In the genomic region with DNA sequence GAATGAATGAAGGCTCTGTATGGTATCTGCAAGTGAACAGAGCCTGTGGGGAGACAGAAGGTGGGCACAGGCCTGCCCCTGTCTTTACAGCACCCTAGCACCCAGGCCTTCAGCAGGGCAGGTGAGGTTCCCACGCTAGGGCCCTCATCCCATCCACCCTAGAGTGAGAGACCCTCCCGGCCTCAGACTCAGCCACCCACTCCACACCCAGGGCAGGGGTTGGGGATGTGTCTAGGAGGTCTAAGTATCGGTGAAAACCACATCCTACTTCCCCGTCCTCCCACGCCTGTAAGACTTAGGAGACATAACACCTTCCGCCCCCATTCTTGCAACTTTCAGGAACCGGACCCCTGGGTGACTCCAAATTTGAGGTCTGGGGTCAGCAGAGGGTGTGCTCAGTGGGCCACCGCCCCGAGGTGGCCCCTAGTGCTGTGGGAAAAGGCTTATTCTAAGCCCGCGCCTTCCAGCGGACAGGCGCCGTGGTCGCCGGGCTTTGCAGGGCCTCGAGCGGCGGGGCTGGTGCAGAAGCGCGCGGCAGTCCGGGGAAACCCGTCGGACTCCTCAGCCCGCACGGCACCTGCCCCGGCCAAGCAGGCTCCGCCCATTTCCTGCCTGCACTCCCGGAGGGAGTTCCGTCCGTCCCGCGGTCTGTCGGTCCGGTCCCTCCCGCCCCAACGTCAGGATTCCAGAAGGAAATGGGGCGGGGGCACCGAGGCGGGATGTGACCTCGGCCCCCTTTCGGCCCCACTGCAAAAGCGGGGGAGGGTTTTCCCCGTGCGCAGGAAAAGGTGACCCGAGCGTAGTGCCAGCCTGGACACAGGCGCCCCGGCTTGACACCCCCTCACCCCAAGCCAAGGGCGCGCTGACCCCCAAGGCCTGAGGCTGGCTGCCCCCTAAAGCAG, we compare ENCODE assay signal across 8 cellular contexts. TPM values are rescaled to one million over a fixed set of nuclear protein-coding genes. Genes with fewer than 3 reads are reported as not detected.
DNase-seq lines count a peak whose midpoint lies in the region; ATAC-seq, FAIRE-seq and TF ChIP-seq lines count a peak whose summit lies in the region.

No MANE protein-coding gene starts in this region.

- peaks cover 18% of the 10 kb centered on the region for H3K79me2 ChIP-seq in SU-DHL-6 (ENCODE audit: insufficient read depth, low read length)
- peaks cover 22% of the 10 kb centered on the region for H3K79me2 ChIP-seq in HepG2 (ENCODE audit: insufficient read depth, low read length)

- peaks cover 19% of the 10 kb centered on the region for H3F3A ChIP-seq in SU-DHL-6 (ENCODE audit: insufficient read depth)

- POLR2A ChIA-PET in HepG2 (lab: Yijun Ruan, JAX): interaction anchor here (0.8 to 4.7 kb wide), 23 partner anchors 10 to 441 kb away, joined by 3 to 75 read pairs (median 11); a partner anchor contains a TSS

- WGBS in HUES64: 7% methylated on average over 50 of the region's 52 CpGs
- 7% methylated on average over 41 of the region's 52 CpGs for WGBS in HepG2 (ENCODE audit: low lambda C conversion rate)

- H3K9me3 ChIP-seq in HUES64 (ENCODE audit: insufficient read depth, low read depth, low read length): no peaks in the 10 kb centered on the region
- no peaks in the 10 kb centered on the region for H3K9me3 ChIP-seq in SU-DHL-6 (ENCODE audit: insufficient read depth, low read length)
- no peaks in the 10 kb centered on the region for H3K9me3 ChIP-seq in breast epithelium
- H3K9me3 ChIP-seq in HepG2 (ENCODE audit: low read length): no peaks in the 10 kb centered on the region

- H3K27me3 ChIP-seq in HUES64 (ENCODE audit: insufficient read depth, low read length) (peaks cover 9% of the 10 kb centered on the region), SU-DHL-6 (ENCODE audit: low read length) (no peaks in the 10 kb centered on the region), breast epithelium (no peaks in the 10 kb centered on the region), HepG2 (ENCODE audit: control insufficient read depth in 1 of 2, insufficient read depth in 2 of 2, low read length in 2 of 2) (no peaks in the 10 kb centered on the region; a peak in 1 of 5 replicates)

- H3K36me3 ChIP-seq in HUES64 (ENCODE audit: insufficient read depth, low read length): peaks cover 6% of the 10 kb centered on the region; the same call in 1 of the 2 replicates
- no peaks in the 10 kb centered on the region for H3K36me3 ChIP-seq in SU-DHL-6 (ENCODE audit: low read length)
- H3K36me3 ChIP-seq in breast epithelium: no peaks in the 10 kb centered on the region
- peaks cover 5 to 12% of the 10 kb centered on the region in 2 experiments; a peak in 4 of 5 replicates for H3K36me3 ChIP-seq in HepG2 (replicated peaks in 1 of 2; ENCODE audit: control insufficient read depth in 1 of 2, insufficient read depth in 2 of 2, low read length in 2 of 2)

- ATAC-seq in GM18907 (IDR thresholded peaks at IDR 0.05; ENCODE audit: unreplicated experiment) (peak; percentile 37), HepG2 (peak; percentile 49)

- CTCF ChIA-PET in HepG2 (lab: Yijun Ruan, JAX; ENCODE audit: low intra/inter-chr PET ratio, low total read pairs): interaction anchor here (1.3 to 3.2 kb wide), 2 partner anchors 69 to 79 kb away, joined by 5 to 33 read pairs; no protein-coding TSS in a partner anchor

- in situ Hi-C loops in HepG2 (cut with HindIII; ENCODE audit: extremely low pct_ligation_motif_present, low pct_unique_long_range_greater_than_20kb): loop anchor here (5.0 kb wide), 1 partner anchor 79 kb away; no protein-coding TSS in a partner anchor

- no TSS peak for BruUV-seq in HepG2 (replicated peaks; lab: Mats Ljungman, UMichigan)

- H3K4me3 ChIP-seq in HUES64 (ENCODE audit: low read length) (peak overlapping the region; percentile 87), SU-DHL-6 (ENCODE audit: insufficient read depth, low read length, poor library complexity, severe bottlenecking) (peak overlapping the region; percentile 85), breast epithelium (peak overlapping the region; percentile 42 to 99 (median 81)), HepG2 (replicated peaks in 1 of 3; ENCODE audit: insufficient read depth in 1 of 3, low read depth in 2 of 3, low read length in 3 of 3) (peak overlapping the region; percentile 82 to 99 (median 95))

- H3K4me1 ChIP-seq in HUES64 (ENCODE audit: insufficient read depth, low read length) (peaks cover 3% of the 10 kb centered on the region; the same call in 1 of the 2 replicates), breast epithelium (peaks cover 13 to 29% of the 10 kb centered on the region in 2 donors), HepG2 (ENCODE audit: insufficient read depth, low read length) (peaks cover 43% of the 10 kb centered on the region)

- DNase-seq in breast epithelium (ENCODE audit: low spot score in 2 of 2) (peak; percentile 69 to 81), HepG2 (ENCODE audit: low spot score) (peak; percentile 79), inferior parietal cortex (ENCODE audit: extremely low spot score) (no peak)
- peak in 2 of 3 experiments; percentile 33 to 35 for DNase-seq in stimulated activated CD4-positive, alpha-beta T cell treated with anti-CD3 and anti-CD28 coated beads, TNF-alpha, amount 100 ng/mL, for 4 hours (ENCODE audit: low read depth in 3 of 3)

- no peaks in the 10 kb centered on the region for H4K20me1 ChIP-seq in SU-DHL-6 (ENCODE audit: low read depth, low read length)
- H4K20me1 ChIP-seq in HepG2 (ENCODE audit: insufficient read depth, low read length): peaks cover 3% of the 10 kb centered on the region; the same call in 1 of the 2 replicates

- H2AFZ ChIP-seq in SU-DHL-6 (ENCODE audit: low read depth, low read length, severe bottlenecking): peak overlapping the region; percentile 52
- no peak overlapping the region for H2AFZ ChIP-seq in HepG2 (ENCODE audit: low read length)

- peak overlapping the region; percentile 35; the same call in 1 of the 2 replicates for H3K9ac ChIP-seq in HUES64 (ENCODE audit: low read depth, low read length)
- H3K9ac ChIP-seq in SU-DHL-6 (ENCODE audit: low read length): peak overlapping the region; percentile 89
- peak overlapping the region; percentile 71 for H3K9ac ChIP-seq in HepG2 (ENCODE audit: insufficient read depth, low read depth, low read length)

- peak overlapping the region; percentile 70 for H3K4me2 ChIP-seq in SU-DHL-6 (ENCODE audit: low read depth, low read length, poor library complexity, severe bottlenecking)
- peak overlapping the region; percentile 99 for H3K4me2 ChIP-seq in HepG2 (ENCODE audit: low read depth, low read length)

- intact Hi-C loops in breast epithelium (cut with DNase I; ENCODE audit: low total_unique reads): loop anchor here (10.0 kb wide), 1 partner anchor 84 kb away; a partner anchor contains a TSS
- intact Hi-C loops in HepG2 (cut with micrococcal nuclease; ENCODE audit: unreplicated experiment): no loop called here

- H3K27ac ChIP-seq in C4-2B (peak overlapping the region; percentile 97), HUES64 (ENCODE audit: low read depth, low read length) (peak overlapping the region; percentile 52; the same call in 1 of the 2 replicates), SU-DHL-6 (ENCODE audit: low read depth, low read length) (peak overlapping the region; percentile 87), breast epithelium (peak overlapping the region; percentile 66 to 85), HepG2 (ENCODE audit: extremely low read length, insufficient read depth, low read length) (peak overlapping the region; percentile 62)

- H3K9me2 ChIP-seq in SU-DHL-6 (replicated peaks; ENCODE audit: insufficient read depth, low read length): no peaks in the 10 kb centered on the region

- TF ChIP-seq RAD21 in HepG2 (CRISPR knock-in tag; IDR thresholded peaks at IDR 0.05): peak; percentile 37; the same call in 1 of the 2 replicates

- TF ChIP-seq CTCF in C4-2B (conservative IDR thresholded peaks at IDR 0.05) (no peak), SU-DHL-6 (IDR thresholded peaks at IDR 0.05; ENCODE audit: insufficient read depth, low read length, poor library complexity, severe bottlenecking) (no peak), breast epithelium (IDR thresholded peaks at IDR 0.05) (no peak), HepG2 (CRISPR knock-in tag; IDR thresholded peaks at IDR 0.05) (peak; percentile 37)

- peak; percentile 72 for FAIRE-seq in HepG2 (lab: Jason Lieb, UNC)

- TF ChIP-seq POLR2A in breast epithelium (IDR thresholded peaks at IDR 0.05) (no peak), HepG2 (IDR thresholded peaks at IDR 0.05; ENCODE audit: insufficient read depth in 1 of 2, low read depth in 2 of 2, low read length in 2 of 2) (no peak)

- TF ChIP-seq EP300 in HepG2 (IDR thresholded peaks at IDR 0.05; ENCODE audit: low read depth in 2 of 2, low read length in 2 of 2) (no peak), HepG2 (CRISPR knock-in tag; IDR thresholded peaks at IDR 0.05; ENCODE audit: borderline replicate concordance) (0 out of 2 replicates have a peak, but pooled peaks have one; percentile 38)

RNA-seq across cellular contexts. Expression of a gene that starts 0.9 kb away (rescaled TPM):
- 3.4 TPM for polyA plus RNA-seq in HUES64 (2013, experiment 1 of 2)
- polyA plus RNA-seq in HUES64 (2013, experiment 2 of 2): 3.9 TPM
- total RNA-seq in breast epithelium (1 to 10 TPM in 2 of 3 donors, under 1 TPM in 1; 0.96 to 3.3 (median 2.8) TPM), HepG2 (2016; rRNA removed; fragmentation: Illumina TruSeq; extraction: Trizol) (5.1 and 6.1 TPM in 2 replicates)
- total RNA-seq in HepG2 (2016; cell fraction: cytosol; rRNA removed; fragmentation: Illumina TruSeq; extraction: Trizol; ENCODE audit: low read depth): 3.8 and 3.9 TPM in 2 replicates
- 4.7 and 6.8 TPM in 2 replicates for total RNA-seq in HepG2 (2016; cell fraction: insoluble cytoplasmic fraction; rRNA removed; fragmentation: Illumina TruSeq; extraction: Trizol)
- total RNA-seq in HepG2 (2016; cell fraction: membrane; rRNA removed; fragmentation: Illumina TruSeq; extraction: Trizol): 7.9 and 9.1 TPM in 2 replicates
- 5.9 and 6.0 TPM in 2 replicates for total RNA-seq in HepG2 (2016; cell fraction: nucleus; rRNA removed; fragmentation: Illumina TruSeq; extraction: Trizol)
- 11.0 and 11.8 TPM in 2 replicates for polyA plus RNA-seq in HepG2 (2011; rRNA removed)
- polyA plus RNA-seq in HepG2 (2011; cell fraction: cytosol; rRNA removed): 5.2 and 8.8 TPM in 2 replicates
- 51.4 and 63.7 TPM in 2 replicates for polyA plus RNA-seq in HepG2 (2011; cell fraction: nucleus; rRNA removed)
- 6.2 and 8.9 TPM in 2 replicates for polyA plus RNA-seq in HepG2 (2012)
- polyA plus RNA-seq in HepG2 (2016; cell fraction: cytosol; fragmentation: Illumina TruSeq; extraction: Trizol; ENCODE audit: low read depth): 8.7 and 9.1 TPM in 2 replicates
- 8.4 and 12.7 TPM in 2 replicates for polyA plus RNA-seq in HepG2 (2016; cell fraction: insoluble cytoplasmic fraction; fragmentation: Illumina TruSeq; extraction: Trizol; ENCODE audit: low read depth)
- polyA plus RNA-seq in HepG2 (2016; cell fraction: membrane; fragmentation: Illumina TruSeq; extraction: Trizol; ENCODE audit: low read depth): 15.2 and 15.4 TPM in 2 replicates
- 20.5 and 24.8 TPM in 2 replicates for polyA plus RNA-seq in HepG2 (2016; cell fraction: nucleus; fragmentation: Illumina TruSeq; extraction: Trizol; ENCODE audit: insufficient read depth, low read depth)
- 3.7 and 5.9 TPM in 2 replicates for polyA minus RNA-seq in HepG2 (2011; rRNA and poly(A)+ RNA removed; ENCODE audit: low replicate concordance)
- polyA minus RNA-seq in HepG2 (2011; cell fraction: cytosol; rRNA and poly(A)+ RNA removed): 4.8 and 6.0 TPM in 2 replicates
- 3.3 and 4.0 TPM in 2 replicates for polyA minus RNA-seq in HepG2 (2011; cell fraction: nucleus; rRNA and poly(A)+ RNA removed)

RNA-seq across cellular contexts. Expression of a gene that starts 2.4 kb away (rescaled TPM):
- 52.4 TPM for polyA plus RNA-seq in HUES64 (2013, experiment 1 of 2)
- polyA plus RNA-seq in HUES64 (2013, experiment 2 of 2): 53.8 TPM
- total RNA-seq in breast epithelium (10 to 100 TPM; 53.9 to 67.5 (median 59.6) TPM), HepG2 (2016; rRNA removed; fragmentation: Illumina TruSeq; extraction: Trizol) (101 and 127 TPM in 2 replicates)
- 28.1 and 30.5 TPM in 2 replicates for total RNA-seq in HepG2 (2016; cell fraction: cytosol; rRNA removed; fragmentation: Illumina TruSeq; extraction: Trizol; ENCODE audit: low read depth)
- total RNA-seq in HepG2 (2016; cell fraction: insoluble cytoplasmic fraction; rRNA removed; fragmentation: Illumina TruSeq; extraction: Trizol): 101 and 116 TPM in 2 replicates
- total RNA-seq in HepG2 (2016; cell fraction: membrane; rRNA removed; fragmentation: Illumina TruSeq; extraction: Trizol): 51.1 and 54.9 TPM in 2 replicates
- 68.1 and 77.4 TPM in 2 replicates for total RNA-seq in HepG2 (2016; cell fraction: nucleus; rRNA removed; fragmentation: Illumina TruSeq; extraction: Trizol)
- polyA plus RNA-seq in HepG2 (2011; rRNA removed): 63.7 and 65.3 TPM in 2 replicates
- polyA plus RNA-seq in HepG2 (2011; cell fraction: cytosol; rRNA removed): 58.9 and 67.6 TPM in 2 replicates
- polyA plus RNA-seq in HepG2 (2011; cell fraction: nucleus; rRNA removed): 82.2 and 84.5 TPM in 2 replicates
- polyA plus RNA-seq in HepG2 (2012): 79.5 and 80.7 TPM in 2 replicates
- polyA plus RNA-seq in HepG2 (2016; cell fraction: cytosol; fragmentation: Illumina TruSeq; extraction: Trizol; ENCODE audit: low read depth): 41.2 and 42.1 TPM in 2 replicates
- 130 and 149 TPM in 2 replicates for polyA plus RNA-seq in HepG2 (2016; cell fraction: insoluble cytoplasmic fraction; fragmentation: Illumina TruSeq; extraction: Trizol; ENCODE audit: low read depth)
- polyA plus RNA-seq in HepG2 (2016; cell fraction: membrane; fragmentation: Illumina TruSeq; extraction: Trizol; ENCODE audit: low read depth): 56.1 and 60.4 TPM in 2 replicates
- 122 TPM in 2 replicates for polyA plus RNA-seq in HepG2 (2016; cell fraction: nucleus; fragmentation: Illumina TruSeq; extraction: Trizol; ENCODE audit: insufficient read depth, low read depth)
- 50.1 and 75.7 TPM in 2 replicates for polyA minus RNA-seq in HepG2 (2011; rRNA and poly(A)+ RNA removed; ENCODE audit: low replicate concordance)
- polyA minus RNA-seq in HepG2 (2011; cell fraction: cytosol; rRNA and poly(A)+ RNA removed): 46.1 and 51.9 TPM in 2 replicates
- 44.4 and 50.5 TPM in 2 replicates for polyA minus RNA-seq in HepG2 (2011; cell fraction: nucleus; rRNA and poly(A)+ RNA removed)

RNA-seq across cellular contexts. Expression of a gene that starts 8.8 kb away (rescaled TPM):
- polyA plus RNA-seq in HUES64 (2013, experiment 1 of 2): 13.2 TPM
- 10.1 TPM for polyA plus RNA-seq in HUES64 (2013, experiment 2 of 2)
- 10 to 100 TPM in 1 of 3 donors, 1 to 10 TPM in 2; 5.8 to 12.7 (median 9.2) TPM for total RNA-seq in breast epithelium
- total RNA-seq in HepG2 (2016; rRNA removed; fragmentation: Illumina TruSeq; extraction: Trizol): 22.0 and 30.6 TPM in 2 replicates
- total RNA-seq in HepG2 (2016; cell fraction: cytosol; rRNA removed; fragmentation: Illumina TruSeq; extraction: Trizol; ENCODE audit: low read depth): 2.9 and 3.3 TPM in 2 replicates
- total RNA-seq in HepG2 (2016; cell fraction: insoluble cytoplasmic fraction; rRNA removed; fragmentation: Illumina TruSeq; extraction: Trizol): 19.4 and 31.9 TPM in 2 replicates
- total RNA-seq in HepG2 (2016; cell fraction: membrane; rRNA removed; fragmentation: Illumina TruSeq; extraction: Trizol): 12.6 and 13.7 TPM in 2 replicates
- total RNA-seq in HepG2 (2016; cell fraction: nucleus; rRNA removed; fragmentation: Illumina TruSeq; extraction: Trizol): 28.0 and 32.8 TPM in 2 replicates
- 11.5 and 16.4 TPM in 2 replicates for polyA plus RNA-seq in HepG2 (2011; rRNA removed)
- polyA plus RNA-seq in HepG2 (2011; cell fraction: cytosol; rRNA removed): 9.0 and 12.7 TPM in 2 replicates
- 106 and 141 TPM in 2 replicates for polyA plus RNA-seq in HepG2 (2011; cell fraction: nucleus; rRNA removed)
- polyA plus RNA-seq in HepG2 (2012): 23.5 and 23.8 TPM in 2 replicates
- polyA plus RNA-seq in HepG2 (2016; cell fraction: cytosol; fragmentation: Illumina TruSeq; extraction: Trizol; ENCODE audit: low read depth): 2.1 and 2.2 TPM in 2 replicates
- 23.5 and 28.8 TPM in 2 replicates for polyA plus RNA-seq in HepG2 (2016; cell fraction: insoluble cytoplasmic fraction; fragmentation: Illumina TruSeq; extraction: Trizol; ENCODE audit: low read depth)
- polyA plus RNA-seq in HepG2 (2016; cell fraction: membrane; fragmentation: Illumina TruSeq; extraction: Trizol; ENCODE audit: low read depth): 8.1 and 9.6 TPM in 2 replicates
- polyA plus RNA-seq in HepG2 (2016; cell fraction: nucleus; fragmentation: Illumina TruSeq; extraction: Trizol; ENCODE audit: insufficient read depth, low read depth): 109 and 115 TPM in 2 replicates
- 5.2 and 21.4 TPM in 2 replicates for polyA minus RNA-seq in HepG2 (2011; rRNA and poly(A)+ RNA removed; ENCODE audit: low replicate concordance)
- polyA minus RNA-seq in HepG2 (2011; cell fraction: cytosol; rRNA and poly(A)+ RNA removed): 14.0 and 14.8 TPM in 2 replicates
- 13.6 and 13.9 TPM in 2 replicates for polyA minus RNA-seq in HepG2 (2011; cell fraction: nucleus; rRNA and poly(A)+ RNA removed)

RNA-seq across cellular contexts. Expression of a gene that starts 22.4 kb away (rescaled TPM):
- polyA plus RNA-seq in HUES64 (2013, experiment 1 of 2): 29.9 TPM
- 24.9 TPM for polyA plus RNA-seq in HUES64 (2013, experiment 2 of 2)
- 10 to 100 TPM; 24.2 to 44.9 (median 36.3) TPM for total RNA-seq in breast epithelium
- total RNA-seq in HepG2 (2016; rRNA removed; fragmentation: Illumina TruSeq; extraction: Trizol): 48.0 and 50.2 TPM in 2 replicates
- total RNA-seq in HepG2 (2016; cell fraction: cytosol; rRNA removed; fragmentation: Illumina TruSeq; extraction: Trizol; ENCODE audit: low read depth): 15.0 and 16.7 TPM in 2 replicates
- 43.5 and 50.1 TPM in 2 replicates for total RNA-seq in HepG2 (2016; cell fraction: insoluble cytoplasmic fraction; rRNA removed; fragmentation: Illumina TruSeq; extraction: Trizol)
- total RNA-seq in HepG2 (2016; cell fraction: membrane; rRNA removed; fragmentation: Illumina TruSeq; extraction: Trizol): 24.1 and 25.5 TPM in 2 replicates
- total RNA-seq in HepG2 (2016; cell fraction: nucleus; rRNA removed; fragmentation: Illumina TruSeq; extraction: Trizol): 48.6 and 53.0 TPM in 2 replicates
- 126 and 168 TPM in 2 replicates for polyA plus RNA-seq in HepG2 (2011; rRNA removed)
- 98.0 and 129 TPM in 2 replicates for polyA plus RNA-seq in HepG2 (2011; cell fraction: cytosol; rRNA removed)
- polyA plus RNA-seq in HepG2 (2011; cell fraction: nucleus; rRNA removed): 680 and 852 TPM in 2 replicates
- 77.7 and 89.9 TPM in 2 replicates for polyA plus RNA-seq in HepG2 (2012)
- 10.6 and 11.6 TPM in 2 replicates for polyA plus RNA-seq in HepG2 (2016; cell fraction: cytosol; fragmentation: Illumina TruSeq; extraction: Trizol; ENCODE audit: low read depth)
- 45.9 and 52.5 TPM in 2 replicates for polyA plus RNA-seq in HepG2 (2016; cell fraction: insoluble cytoplasmic fraction; fragmentation: Illumina TruSeq; extraction: Trizol; ENCODE audit: low read depth)
- 15.4 and 15.7 TPM in 2 replicates for polyA plus RNA-seq in HepG2 (2016; cell fraction: membrane; fragmentation: Illumina TruSeq; extraction: Trizol; ENCODE audit: low read depth)
- 207 and 220 TPM in 2 replicates for polyA plus RNA-seq in HepG2 (2016; cell fraction: nucleus; fragmentation: Illumina TruSeq; extraction: Trizol; ENCODE audit: insufficient read depth, low read depth)
- 43.6 and 139 TPM in 2 replicates for polyA minus RNA-seq in HepG2 (2011; rRNA and poly(A)+ RNA removed; ENCODE audit: low replicate concordance)
- polyA minus RNA-seq in HepG2 (2011; cell fraction: cytosol; rRNA and poly(A)+ RNA removed): 37.0 and 42.5 TPM in 2 replicates
- 80.1 and 85.5 TPM in 2 replicates for polyA minus RNA-seq in HepG2 (2011; cell fraction: nucleus; rRNA and poly(A)+ RNA removed)

RNA-seq across cellular contexts. Expression of a gene that starts 57.4 kb away (rescaled TPM):
- 0.15 TPM for polyA plus RNA-seq in HUES64 (2013, experiment 1 of 2)
- polyA plus RNA-seq in HUES64 (2013, experiment 2 of 2): 0.32 TPM
- total RNA-seq in breast epithelium (1 to 10 TPM in 2 of 3 donors, under 1 TPM in 1; 0.66 to 1.3 (median 1.1) TPM), HepG2 (2016; rRNA removed; fragmentation: Illumina TruSeq; extraction: Trizol) (36.8 and 80.0 TPM in 2 replicates)
- total RNA-seq in HepG2 (2016; cell fraction: cytosol; rRNA removed; fragmentation: Illumina TruSeq; extraction: Trizol; ENCODE audit: low read depth): 48.6 and 61.3 TPM in 2 replicates
- 39.0 and 80.0 TPM in 2 replicates for total RNA-seq in HepG2 (2016; cell fraction: insoluble cytoplasmic fraction; rRNA removed; fragmentation: Illumina TruSeq; extraction: Trizol)
- 57.5 and 77.5 TPM in 2 replicates for total RNA-seq in HepG2 (2016; cell fraction: membrane; rRNA removed; fragmentation: Illumina TruSeq; extraction: Trizol)
- 68.2 and 72.7 TPM in 2 replicates for total RNA-seq in HepG2 (2016; cell fraction: nucleus; rRNA removed; fragmentation: Illumina TruSeq; extraction: Trizol)
- polyA plus RNA-seq in HepG2 (2011; rRNA removed): 22.1 and 27.2 TPM in 2 replicates
- polyA plus RNA-seq in HepG2 (2011; cell fraction: cytosol; rRNA removed): 22.8 and 58.2 TPM in 2 replicates
- polyA plus RNA-seq in HepG2 (2011; cell fraction: nucleus; rRNA removed): 143 and 193 TPM in 2 replicates
- polyA plus RNA-seq in HepG2 (2012): 13.4 and 16.2 TPM in 2 replicates
- polyA plus RNA-seq in HepG2 (2016; cell fraction: cytosol; fragmentation: Illumina TruSeq; extraction: Trizol; ENCODE audit: low read depth): 59.0 and 74.0 TPM in 2 replicates
- 48.7 and 49.5 TPM in 2 replicates for polyA plus RNA-seq in HepG2 (2016; cell fraction: insoluble cytoplasmic fraction; fragmentation: Illumina TruSeq; extraction: Trizol; ENCODE audit: low read depth)
- polyA plus RNA-seq in HepG2 (2016; cell fraction: membrane; fragmentation: Illumina TruSeq; extraction: Trizol; ENCODE audit: low read depth): 58.9 and 64.4 TPM in 2 replicates
- polyA plus RNA-seq in HepG2 (2016; cell fraction: nucleus; fragmentation: Illumina TruSeq; extraction: Trizol; ENCODE audit: insufficient read depth, low read depth): 152 and 164 TPM in 2 replicates
- 1.8 and 19.7 TPM in 2 replicates for polyA minus RNA-seq in HepG2 (2011; rRNA and poly(A)+ RNA removed; ENCODE audit: low replicate concordance)
- 15.0 and 21.9 TPM in 2 replicates for polyA minus RNA-seq in HepG2 (2011; cell fraction: cytosol; rRNA and poly(A)+ RNA removed)
- polyA minus RNA-seq in HepG2 (2011; cell fraction: nucleus; rRNA and poly(A)+ RNA removed): 21.8 and 31.2 TPM in 2 replicates

Comparison
In these comparisons a context has a peak if more than half of its experiments do, and no peak if none do; other contexts are left out.
1. H3K9ac ChIP-seq: peak in every context shown above with its lines; median percentile 89 in SU-DHL-6; 71 in HepG2; 35 in HUES64.